ENCODE assay signal across 26 cellular contexts in the genomic region with DNA sequence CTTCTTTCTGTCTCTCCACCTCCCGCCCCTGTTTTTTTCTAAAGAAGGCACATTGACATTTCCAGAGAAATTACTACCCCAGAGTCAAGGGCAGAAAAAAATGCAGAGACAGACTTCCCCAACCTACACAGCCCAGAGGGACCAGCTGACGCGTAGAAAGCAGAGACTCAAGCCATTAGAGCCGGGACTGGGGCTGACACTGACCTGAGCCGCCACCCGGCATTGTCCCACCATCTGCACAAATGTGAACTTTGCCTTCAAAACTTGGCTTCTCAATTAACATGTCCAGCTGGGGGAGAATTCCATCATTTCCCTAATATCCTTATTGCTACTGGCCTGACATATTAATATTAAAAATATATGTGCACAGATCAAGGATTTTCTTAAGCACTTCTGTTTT.
DNase-seq lines count a peak whose midpoint lies in the region; ATAC-seq and TF ChIP-seq lines count a peak whose summit lies in the region.
"Had no signal": no experiment of that assay in that cellular context is flagged by ENCODE, and none has a peak within 500 bp of the region (broad histone marks: within the 10 kb centered on the region; RNA-seq: fewer than 3 reads in every experiment).

No MANE protein-coding gene starts in this region.

- no peaks in the 10 kb centered on the region; the same call in 1 of the 2 replicates for H3K27me3 ChIP-seq in BE2C
- H3K27me3 ChIP-seq: BLaER1 had no signal

- peak; percentile 69 for DNase-seq in NCI-H2227 (lab: John Stamatoyannopoulos, UW; ENCODE audit: unreplicated experiment)
- no peak for DNase-seq in NCI-H2227 treated with DMSO at 0.1 percent for 48 hours (lab: John Stamatoyannopoulos, UW)
- peak; percentile 8 for DNase-seq in NCI-H69 (lab: John Stamatoyannopoulos, UW)
- peak; percentile 62 for DNase-seq in glutamatergic neuron
- DNase-seq in BE2C, result no peak
- DNase-seq in nucleus accumbens (lab: John Stamatoyannopoulos, UW), result no peak
- DNase-seq: AML-193; C1 segment of cervical spinal cord; CD4-positive, alpha-beta memory T cell; CD4-positive, CD25-positive, alpha-beta regulatory T cell; CD8-positive, alpha-beta memory T cell; COR-L47; DMS 273 treated with DMSO at 0.1 percent for 48 hours; DMS153; DMS53; DMS79; DND-41; EL; GDM1 had no signal

- no peak overlapping the region for H3K4me3 ChIP-seq in BE2C (ENCODE audit: low read depth, low read length)
- H3K4me3 ChIP-seq: A549, BLaER1, GM12878 had no signal

- no peak for ATAC-seq in GM21390 (IDR thresholded peaks at IDR 0.05; ENCODE audit: unreplicated experiment)
- ATAC-seq: A549, GM12878 had no signal

- H3K4me1 ChIP-seq in BE2C, result no peaks in the 10 kb centered on the region
- H3K4me1 ChIP-seq: A549, BLaER1 had no signal

- H3K36me3 Mint-ChIP-seq in glutamatergic neuron (ENCODE audit: unreplicated experiment), result no peaks in the 10 kb centered on the region
- no peaks in the 10 kb centered on the region for H3K36me3 Mint-ChIP-seq in nephron (ENCODE audit: low read depth)
- H3K36me3 Mint-ChIP-seq: CD14-positive monocyte; CD4-positive, alpha-beta memory T cell; CD4-positive, CD25-positive, alpha-beta regulatory T cell; CD8-positive, alpha-beta memory T cell had no signal

- H3K4me3 Mint-ChIP-seq in glutamatergic neuron (ENCODE audit: unreplicated experiment) (no peak overlapping the region), nephron (peak overlapping the region in 1 of 3 experiments; percentile 35)
- H3K4me3 Mint-ChIP-seq: B cell; CD4-positive, alpha-beta memory T cell; CD4-positive, CD25-positive, alpha-beta regulatory T cell; CD8-positive, alpha-beta memory T cell had no signal

- H3K9me3 ChIP-seq in BE2C, result no peaks in the 10 kb centered on the region
- H3K9me3 ChIP-seq: A549, BLaER1 had no signal

- H3K27me3 Mint-ChIP-seq in glutamatergic neuron (ENCODE audit: unreplicated experiment), result no peaks in the 10 kb centered on the region
- peaks cover 8% of the 10 kb centered on the region for H3K27me3 Mint-ChIP-seq in nephron (ENCODE audit: low read depth)
- H3K27me3 Mint-ChIP-seq: B cell; CD4-positive, alpha-beta memory T cell; CD4-positive, CD25-positive, alpha-beta regulatory T cell; CD8-positive, alpha-beta memory T cell had no signal

- H3K9me3 Mint-ChIP-seq in glutamatergic neuron (ENCODE audit: unreplicated experiment) (no peaks in the 10 kb centered on the region), nephron (no peaks in the 10 kb centered on the region)
- H3K9me3 Mint-ChIP-seq: CD14-positive monocyte had no signal

- H3K4me1 Mint-ChIP-seq in glutamatergic neuron (ENCODE audit: low read depth, unreplicated experiment), result peaks cover 12% of the 10 kb centered on the region
- H3K4me1 Mint-ChIP-seq in nephron, result peaks cover 5% of the 10 kb centered on the region
- H3K4me1 Mint-ChIP-seq: B cell; CD4-positive, alpha-beta memory T cell; CD4-positive, CD25-positive, alpha-beta regulatory T cell; CD8-positive, alpha-beta memory T cell had no signal

- no peaks in the 10 kb centered on the region for H3K36me3 ChIP-seq in BE2C
- H3K36me3 ChIP-seq: BLaER1 had no signal

- TF ChIP-seq CTCF in glutamatergic neuron (IDR thresholded peaks at IDR 0.05; ENCODE audit: partially characterized antibody, unreplicated experiment) (no peak), nephron (IDR thresholded peaks at IDR 0.05; ENCODE audit: unreplicated experiment in 3 of 3) (no peak), BE2C (IDR thresholded peaks at IDR 0.05; ENCODE audit: low read depth, low read length) (no peak)

- H3K27ac Mint-ChIP-seq in glutamatergic neuron (ENCODE audit: unreplicated experiment), result no peak overlapping the region
- H3K27ac Mint-ChIP-seq in nephron, result peak overlapping the region in 2 of 3 experiments; percentile 18 to 35
- H3K27ac Mint-ChIP-seq: B cell; CD14-positive monocyte; CD4-positive, alpha-beta memory T cell; CD4-positive, CD25-positive, alpha-beta regulatory T cell; CD8-positive, alpha-beta memory T cell had no signal

Comparison
In these comparisons a context has a peak if more than half of its experiments do, and no peak if none do; other contexts are left out.
1. DNase-seq: peak in NCI-H2227 (single experiment), NCI-H69 (single experiment) and glutamatergic neuron (single experiment); none in NCI-H2227 treated with DMSO at 0.1 percent for 48 hours (single experiment), BE2C (single experiment) and nucleus accumbens (0 of 56).